In genomic region chr12:9109213-9109522, GRCh38 we compare ENCODE assay signal across 1 cellular context.
TF ChIP-seq lines count a peak whose summit lies in the region.

No MANE protein-coding gene starts in this region.

TF ChIP-seq in HepG2, 621 proteins besides CTCF, POLR2A, EP300 and RAD21 (continued from another document):
- no peak for TF ChIP-seq REL (CRISPR knock-in tag; conservative IDR thresholded peaks at IDR 0.05)
- TF ChIP-seq DNMT1 (CRISPR knock-in tag; IDR thresholded peaks at IDR 0.05): no peak
- peak; percentile 31 for TF ChIP-seq PHF5A (CRISPR knock-in tag; IDR thresholded peaks at IDR 0.05; ENCODE audit: low read depth, unreplicated experiment)
- 0 out of 2 replicates have a peak, but pooled peaks have one; percentile 2 for TF ChIP-seq SMAD3 (CRISPR knock-in tag; IDR thresholded peaks at IDR 0.05)
- 0 out of 2 replicates have a peak, but pooled peaks have one; percentile 42 for TF ChIP-seq HNRNPL (IDR thresholded peaks at IDR 0.05; ENCODE audit: low read depth, low read length)
- TF ChIP-seq BORCS8-MEF2B (CRISPR knock-in tag; IDR thresholded peaks at IDR 0.05): no peak
- TF ChIP-seq TSC22D2 (CRISPR knock-in tag; IDR thresholded peaks at IDR 0.05; ENCODE audit: borderline replicate concordance): no peak
- 0 out of 2 replicates have a peak, but pooled peaks have one; percentile 8 for TF ChIP-seq POLR2G (IDR thresholded peaks at IDR 0.05; ENCODE audit: low read depth, low read length)
- no peak for TF ChIP-seq ZNF770 (CRISPR knock-in tag; IDR thresholded peaks at IDR 0.05)
- peak; percentile 32 for TF ChIP-seq RBFOX2 (IDR thresholded peaks at IDR 0.05; ENCODE audit: low read depth, low read length)
- TF ChIP-seq, protein P1, sequence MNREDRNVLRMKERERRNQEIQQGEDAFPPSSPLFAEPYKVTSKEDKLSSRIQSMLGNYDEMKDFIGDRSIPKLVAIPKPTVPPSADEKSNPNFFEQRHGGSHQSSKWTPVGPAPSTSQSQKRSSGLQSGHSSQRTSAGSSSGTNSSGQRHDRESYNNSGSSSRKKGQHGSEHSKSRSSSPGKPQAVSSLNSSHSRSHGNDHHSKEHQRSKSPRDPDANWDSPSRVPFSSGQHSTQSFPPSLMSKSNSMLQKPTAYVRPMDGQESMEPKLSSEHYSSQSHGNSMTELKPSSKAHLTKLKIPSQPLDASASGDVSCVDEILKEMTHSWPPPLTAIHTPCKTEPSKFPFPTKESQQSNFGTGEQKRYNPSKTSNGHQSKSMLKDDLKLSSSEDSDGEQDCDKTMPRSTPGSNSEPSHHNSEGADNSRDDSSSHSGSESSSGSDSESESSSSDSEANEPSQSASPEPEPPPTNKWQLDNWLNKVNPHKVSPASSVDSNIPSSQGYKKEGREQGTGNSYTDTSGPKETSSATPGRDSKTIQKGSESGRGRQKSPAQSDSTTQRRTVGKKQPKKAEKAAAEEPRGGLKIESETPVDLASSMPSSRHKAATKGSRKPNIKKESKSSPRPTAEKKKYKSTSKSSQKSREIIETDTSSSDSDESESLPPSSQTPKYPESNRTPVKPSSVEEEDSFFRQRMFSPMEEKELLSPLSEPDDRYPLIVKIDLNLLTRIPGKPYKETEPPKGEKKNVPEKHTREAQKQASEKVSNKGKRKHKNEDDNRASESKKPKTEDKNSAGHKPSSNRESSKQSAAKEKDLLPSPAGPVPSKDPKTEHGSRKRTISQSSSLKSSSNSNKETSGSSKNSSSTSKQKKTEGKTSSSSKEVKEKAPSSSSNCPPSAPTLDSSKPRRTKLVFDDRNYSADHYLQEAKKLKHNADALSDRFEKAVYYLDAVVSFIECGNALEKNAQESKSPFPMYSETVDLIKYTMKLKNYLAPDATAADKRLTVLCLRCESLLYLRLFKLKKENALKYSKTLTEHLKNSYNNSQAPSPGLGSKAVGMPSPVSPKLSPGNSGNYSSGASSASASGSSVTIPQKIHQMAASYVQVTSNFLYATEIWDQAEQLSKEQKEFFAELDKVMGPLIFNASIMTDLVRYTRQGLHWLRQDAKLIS (CRISPR knock-in tag; IDR thresholded peaks at IDR 0.05): 0 out of 2 replicates have a peak, but pooled peaks have one; percentile 13
- TF ChIP-seq SRSF4 (IDR thresholded peaks at IDR 0.05; ENCODE audit: low read depth, low read length, poor library complexity, severe bottlenecking): peak; percentile 67
- TF ChIP-seq SSRP1 (CRISPR knock-in tag; IDR thresholded peaks at IDR 0.05): peak; percentile 48; the same call in 1 of the 2 replicates
- TF ChIP-seq CSRNP2 (CRISPR knock-in tag; conservative IDR thresholded peaks at IDR 0.05; ENCODE audit: low read depth): no peak; the same call in 1 of the 2 replicates
- no peak for TF ChIP-seq ZNF101 (CRISPR knock-in tag; IDR thresholded peaks at IDR 0.05; ENCODE audit: borderline replicate concordance, low read depth)
- no peak for TF ChIP-seq FLYWCH1 (CRISPR knock-in tag; IDR thresholded peaks at IDR 0.05)
- no peak for TF ChIP-seq ATF2 (CRISPR knock-in tag; IDR thresholded peaks at IDR 0.05)
- TF ChIP-seq, protein P2, sequence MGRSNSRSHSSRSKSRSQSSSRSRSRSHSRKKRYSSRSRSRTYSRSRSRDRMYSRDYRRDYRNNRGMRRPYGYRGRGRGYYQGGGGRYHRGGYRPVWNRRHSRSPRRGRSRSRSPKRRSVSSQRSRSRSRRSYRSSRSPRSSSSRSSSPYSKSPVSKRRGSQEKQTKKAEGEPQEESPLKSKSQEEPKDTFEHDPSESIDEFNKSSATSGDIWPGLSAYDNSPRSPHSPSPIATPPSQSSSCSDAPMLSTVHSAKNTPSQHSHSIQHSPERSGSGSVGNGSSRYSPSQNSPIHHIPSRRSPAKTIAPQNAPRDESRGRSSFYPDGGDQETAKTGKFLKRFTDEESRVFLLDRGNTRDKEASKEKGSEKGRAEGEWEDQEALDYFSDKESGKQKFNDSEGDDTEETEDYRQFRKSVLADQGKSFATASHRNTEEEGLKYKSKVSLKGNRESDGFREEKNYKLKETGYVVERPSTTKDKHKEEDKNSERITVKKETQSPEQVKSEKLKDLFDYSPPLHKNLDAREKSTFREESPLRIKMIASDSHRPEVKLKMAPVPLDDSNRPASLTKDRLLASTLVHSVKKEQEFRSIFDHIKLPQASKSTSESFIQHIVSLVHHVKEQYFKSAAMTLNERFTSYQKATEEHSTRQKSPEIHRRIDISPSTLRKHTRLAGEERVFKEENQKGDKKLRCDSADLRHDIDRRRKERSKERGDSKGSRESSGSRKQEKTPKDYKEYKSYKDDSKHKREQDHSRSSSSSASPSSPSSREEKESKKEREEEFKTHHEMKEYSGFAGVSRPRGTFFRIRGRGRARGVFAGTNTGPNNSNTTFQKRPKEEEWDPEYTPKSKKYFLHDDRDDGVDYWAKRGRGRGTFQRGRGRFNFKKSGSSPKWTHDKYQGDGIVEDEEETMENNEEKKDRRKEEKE (IDR thresholded peaks at IDR 0.05): no peak
- TF ChIP-seq ZNF75D (CRISPR knock-in tag; IDR thresholded peaks at IDR 0.05; ENCODE audit: borderline replicate concordance): no peak
- TF ChIP-seq, protein P3, sequence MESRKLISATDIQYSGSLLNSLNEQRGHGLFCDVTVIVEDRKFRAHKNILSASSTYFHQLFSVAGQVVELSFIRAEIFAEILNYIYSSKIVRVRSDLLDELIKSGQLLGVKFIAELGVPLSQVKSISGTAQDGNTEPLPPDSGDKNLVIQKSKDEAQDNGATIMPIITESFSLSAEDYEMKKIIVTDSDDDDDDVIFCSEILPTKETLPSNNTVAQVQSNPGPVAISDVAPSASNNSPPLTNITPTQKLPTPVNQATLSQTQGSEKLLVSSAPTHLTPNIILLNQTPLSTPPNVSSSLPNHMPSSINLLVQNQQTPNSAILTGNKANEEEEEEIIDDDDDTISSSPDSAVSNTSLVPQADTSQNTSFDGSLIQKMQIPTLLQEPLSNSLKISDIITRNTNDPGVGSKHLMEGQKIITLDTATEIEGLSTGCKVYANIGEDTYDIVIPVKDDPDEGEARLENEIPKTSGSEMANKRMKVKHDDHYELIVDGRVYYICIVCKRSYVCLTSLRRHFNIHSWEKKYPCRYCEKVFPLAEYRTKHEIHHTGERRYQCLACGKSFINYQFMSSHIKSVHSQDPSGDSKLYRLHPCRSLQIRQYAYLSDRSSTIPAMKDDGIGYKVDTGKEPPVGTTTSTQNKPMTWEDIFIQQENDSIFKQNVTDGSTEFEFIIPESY (CRISPR knock-in tag; IDR thresholded peaks at IDR 0.05): no peak
- TF ChIP-seq GTF3A (CRISPR knock-in tag; conservative IDR thresholded peaks at IDR 0.05): no peak
- no peak for TF ChIP-seq ZNF549 (CRISPR knock-in tag; IDR thresholded peaks at IDR 0.05)
- peak; percentile 12; the same call in 1 of the 2 replicates for TF ChIP-seq POLR2AphosphoS5 (IDR thresholded peaks at IDR 0.05; ENCODE audit: low read depth, low read length)
- TF ChIP-seq ZNF780A (CRISPR knock-in tag; IDR thresholded peaks at IDR 0.05): no peak
- no peak for TF ChIP-seq HCFC1 (IDR thresholded peaks at IDR 0.05; ENCODE audit: low read depth, low read length)
TF ChIP-seq in HepG2: peak in this region for 11.
